17 cellular contexts compared by ENCODE assay signal in genomic region chr10:48525956-48526355, GRCh38.
DNase-seq lines count a peak whose midpoint lies in the region; ATAC-seq, FAIRE-seq and TF ChIP-seq lines count a peak whose summit lies in the region.
"Had no signal": no experiment of that assay in that cellular context is flagged by ENCODE, and none has a peak within 500 bp of the region (broad histone marks: within the 10 kb centered on the region; RNA-seq: fewer than 3 reads in every experiment).

No MANE protein-coding gene starts in this region.

- intact Hi-C loops in kidney (cut with DNase I) (no loop called here), stomach (cut with DNase I; ENCODE audit: low total_unique reads) (no loop called here)

- H3K9me3 ChIP-seq in kidney (ENCODE audit: control insufficient read depth in 1 of 2, low read length in 2 of 2) (no peaks in the 10 kb centered on the region), stomach (no peaks in the 10 kb centered on the region), HAP-1 (no peaks in the 10 kb centered on the region)
- H3K9me3 ChIP-seq: testis had no signal

- H3K4me1 Mint-ChIP-seq in HFFc6 (ENCODE audit: low read depth) (peaks cover 88% of the 10 kb centered on the region), brain (peaks cover 19% of the 10 kb centered on the region)
- H3K4me1 Mint-ChIP-seq: activated CD4-positive, alpha-beta T cell treated with anti-CD3 and anti-CD28 coated beads, Interleukin-2, amount 10 ng/mL, durations not matched to agents 24 days and 14 days; central memory CD8-positive, alpha-beta T cell had no signal

- no peak for TF ChIP-seq POLR2A in stomach (IDR thresholded peaks at IDR 0.05)

- H3K27ac ChIP-seq in kidney (ENCODE audit: low read depth in 2 of 2, low read length in 2 of 2) = no peak overlapping the region
- H3K27ac ChIP-seq in stomach = peak overlapping the region in 2 of 5 donors; percentile 69 to 71
- H3K27ac ChIP-seq: epithelial cell of prostate had no signal

- H3K9ac ChIP-seq in kidney (ENCODE audit: low read length in 2 of 2) = no peak overlapping the region

- in situ Hi-C loops in HAP-1 (cut with MboI; ENCODE audit: low sequenced_read_pairs) = no loop called here

- H3K36me3 ChIP-seq in kidney (ENCODE audit: control insufficient read depth in 1 of 2, insufficient read depth in 2 of 2, low read length in 2 of 2) (no peaks in the 10 kb centered on the region), stomach (no peaks in the 10 kb centered on the region), HAP-1 (replicated peaks) (no peaks in the 10 kb centered on the region)

- DNase-seq in HFFc6 (no peak), kidney (peak; percentile 15), stomach (peak; percentile 2), cerebellum (ENCODE audit: low spot score) (no peak), HAP-1 (ENCODE audit: low spot score in 2 of 2) (no peak)
- no peak for DNase-seq in effector CD8-positive, alpha-beta T cell (lab: John Stamatoyannopoulos, UW)
- DNase-seq: activated CD4-positive, alpha-beta T cell treated with anti-CD3 and anti-CD28 coated beads, Interleukin-2, amount 10 ng/mL, durations not matched to agents 24 days and 14 days; activated naive CD8-positive, alpha-beta T cell treated with anti-CD3 and anti-CD28 coated beads, Interleukin-2, amount 10 ng/mL, durations not matched to agents 7 days and 5 days; activated T-cell treated with anti-CD3 and anti-CD28 coated beads, Interleukin-2, amount 50 U/mL, for 1 hour; left colon; NCI-H146; stimulated activated CD4-positive, alpha-beta T cell treated with anti-CD3 and anti-CD28 coated beads, Interleukin-2, amount 100 ng/mL, for 24 hours; testis had no signal

- no peak for TF ChIP-seq CTCF in HFFc6 (IDR thresholded peaks at IDR 0.05)
- TF ChIP-seq CTCF in brain (conservative IDR thresholded peaks at IDR 0.05) = no peak
- TF ChIP-seq CTCF in kidney (IDR thresholded peaks at IDR 0.05; ENCODE audit: borderline replicate concordance, extremely low read depth, insufficient read depth) = no peak
- TF ChIP-seq CTCF in stomach (IDR thresholded peaks at IDR 0.05) = no peak

- no peak for TF ChIP-seq EP300 in stomach (IDR thresholded peaks at IDR 0.05)

- H3K27ac Mint-ChIP-seq in HFFc6 (peak overlapping the region; percentile 97), brain (peak overlapping the region in 4 of 5 experiments; percentile 46 to 86 (median 66))
- H3K27ac Mint-ChIP-seq: activated CD4-positive, alpha-beta T cell treated with anti-CD3 and anti-CD28 coated beads, Interleukin-2, amount 10 ng/mL, durations not matched to agents 24 days and 14 days; activated naive CD8-positive, alpha-beta T cell treated with anti-CD3 and anti-CD28 coated beads, Interleukin-2, amount 10 ng/mL, durations not matched to agents 7 days and 5 days had no signal

- H3K36me3 Mint-ChIP-seq in HFFc6 (ENCODE audit: low read depth) (peaks cover 43% of the 10 kb centered on the region), brain (no peaks in the 10 kb centered on the region)
- H3K36me3 Mint-ChIP-seq: activated naive CD8-positive, alpha-beta T cell treated with anti-CD3 and anti-CD28 coated beads, Interleukin-2, amount 10 ng/mL, durations not matched to agents 7 days and 5 days had no signal

- peak overlapping the region; percentile 82 for H3K4me3 Mint-ChIP-seq in HFFc6
- peak overlapping the region; percentile 9 to 77 (median 46) for H3K4me3 Mint-ChIP-seq in brain
- H3K4me3 Mint-ChIP-seq: activated CD4-positive, alpha-beta T cell treated with anti-CD3 and anti-CD28 coated beads, Interleukin-2, amount 10 ng/mL, durations not matched to agents 24 days and 14 days; activated naive CD8-positive, alpha-beta T cell treated with anti-CD3 and anti-CD28 coated beads, Interleukin-2, amount 10 ng/mL, durations not matched to agents 7 days and 5 days; central memory CD8-positive, alpha-beta T cell had no signal

- no peak for ATAC-seq in GM21723 (IDR thresholded peaks at IDR 0.05; ENCODE audit: unreplicated experiment)
- ATAC-seq: left colon had no signal

- H3K27me3 ChIP-seq in stomach = peaks cover 0 to 39% (median 27%) of the 10 kb centered on the region in 3 donors
- H3K27me3 ChIP-seq in HAP-1 (ENCODE audit: low read depth) = peaks cover 15% of the 10 kb centered on the region
- H3K27me3 ChIP-seq: testis had no signal

- 21 to 43% (median 32%) methylated on average over 1 of the region's 1 CpG for WGBS in stomach, 5 donors

- FAIRE-seq in kidney (lab: Jason Lieb, UNC) = no peak

- no peaks in the 10 kb centered on the region for H3K9me3 Mint-ChIP-seq in HFFc6
- H3K9me3 Mint-ChIP-seq in brain = peaks cover 0 to 9% (median 3%) of the 10 kb centered on the region in 5 experiments
- H3K9me3 Mint-ChIP-seq: activated CD4-positive, alpha-beta T cell treated with anti-CD3 and anti-CD28 coated beads, Interleukin-2, amount 10 ng/mL, durations not matched to agents 24 days and 14 days had no signal

- H3K27me3 Mint-ChIP-seq in HFFc6 (ENCODE audit: insufficient read depth) = peaks cover 3% of the 10 kb centered on the region; the same call in 1 of the 2 replicates
- peaks cover 67% of the 10 kb centered on the region for H3K27me3 Mint-ChIP-seq in brain

- peaks cover 5 to 7% of the 10 kb centered on the region in 2 donors for H3K4me1 ChIP-seq in kidney (ENCODE audit: control insufficient read depth in 1 of 2, insufficient read depth in 1 of 2, low read depth in 1 of 2, low read length in 2 of 2)
- peaks cover 11 to 32% (median 19%) of the 10 kb centered on the region in 4 donors for H3K4me1 ChIP-seq in stomach
- no peaks in the 10 kb centered on the region for H3K4me1 ChIP-seq in HAP-1
- H3K4me1 ChIP-seq: testis had no signal

- H3K4me3 ChIP-seq in kidney (ENCODE audit: low read length in 2 of 2) (no peak overlapping the region), stomach (no peak overlapping the region), HAP-1 (no peak overlapping the region)
- H3K4me3 ChIP-seq: testis had no signal

Comparison
In these comparisons a context has a peak if more than half of its experiments do, and no peak if none do; other contexts are left out.
1. DNase-seq: peak in kidney (single experiment) and stomach (single experiment); none in HFFc6 (single experiment), cerebellum (single experiment), HAP-1 (0 of 2) and effector CD8-positive, alpha-beta T cell (single experiment).